In genomic region chr1:28591708-28592313, GRCh38 we compare ENCODE assay signal across 8 cellular contexts. TPM values are rescaled to one million over a fixed set of nuclear protein-coding genes. Genes with fewer than 3 reads are reported as not detected.
DNase-seq lines count a peak whose midpoint lies in the region; ATAC-seq and TF ChIP-seq lines count a peak whose summit lies in the region.

TSS of gene RAB42 (plus strand) at chr1:28592265. CDS start at chr1:28592512, 247 bp downstream.

- intact Hi-C loops in gastrocnemius medialis (cut with DNase I; ENCODE audit: low total_unique reads) = no loop called here

- WGBS in iPS DF 6.9 (ENCODE audit: insufficient coverage, insufficient read length) = no CpG with 5 or more reads among the region's 13 CpGs

- in situ Hi-C loops in gastrocnemius medialis (cut with MboI; ENCODE audit: low sequenced_read_pairs in 4 of 4) = loop anchor here in 1 of 4 donors (25.0 kb wide), 1 partner anchor 230 kb away; the partner anchor contains the start of gene PHACTR4

- TF ChIP-seq CTCF in gastrocnemius medialis (IDR thresholded peaks at IDR 0.05 in 4 of 5, conservative IDR thresholded peaks at IDR 0.05 in 1 of 5) = no peak

- no peaks in the 10 kb centered on the region for H3K36me3 ChIP-seq in iPS DF 6.9 (ENCODE audit: control insufficient read depth, insufficient read depth, low read length)
- H3K36me3 ChIP-seq in gastrocnemius medialis = no peaks in the 10 kb centered on the region

- no peaks in the 10 kb centered on the region for H3K27me3 ChIP-seq in iPS DF 6.9 (ENCODE audit: control insufficient read depth, insufficient read depth, low read length)
- no peaks in the 10 kb centered on the region for H3K27me3 ChIP-seq in gastrocnemius medialis

- H3K4me3 ChIP-seq in iPS DF 6.9 (ENCODE audit: low read length) = peak within 1 kb of the TSS; percentile 65; the same call in 1 of the 2 replicates
- H3K4me3 ChIP-seq in gastrocnemius medialis = peak within 1 kb of the TSS; percentile 35 to 65 (median 50)

- ATAC-seq in HG02970 (IDR thresholded peaks at IDR 0.05; ENCODE audit: low FRiP score, unreplicated experiment) (peak; percentile 27), gastrocnemius medialis (peak; percentile 19 to 24)

- TF ChIP-seq POLR2A in gastrocnemius medialis (IDR thresholded peaks at IDR 0.05) = no peak

- peaks cover 5% of the 10 kb centered on the region for H3K4me1 ChIP-seq in iPS DF 6.9 (ENCODE audit: control insufficient read depth, insufficient read depth, low read length)
- peaks cover 0 to 4% of the 10 kb centered on the region in 2 donors for H3K4me1 ChIP-seq in gastrocnemius medialis

- H3K9me3 ChIP-seq in iPS DF 6.9 (ENCODE audit: control insufficient read depth, insufficient read depth, low read length) (no peaks in the 10 kb centered on the region), gastrocnemius medialis (no peaks in the 10 kb centered on the region)

- H3K27ac ChIP-seq in iPS DF 6.9 (ENCODE audit: low read length) = no peak within 1 kb of the TSS
- no peak within 1 kb of the TSS for H3K27ac ChIP-seq in gastrocnemius medialis

- peak; percentile 57 for DNase-seq in EL
- DNase-seq in activated naive CD4-positive, alpha-beta T cell treated with anti-CD3 and anti-CD28 coated beads, Interleukin-2, amount 50 U/mL, for 16 hours = peak; percentile 19
- no peak for DNase-seq in iPS DF 6.9 (ENCODE audit: low read depth, low spot score)
- peak; percentile 5 to 30 for DNase-seq in gastrocnemius medialis
- no peak for DNase-seq in anterior cingulate cortex (lab: John Stamatoyannopoulos, UW)
- DNase-seq in putamen (ENCODE audit: low spot score) = no peak
- DNase-seq in HCEC 1CT = no peak

RNA-seq across cellular contexts. Expression of gene RAB42, which starts in this region (rescaled TPM):
- under 1 TPM in 2 of 4 donors, not detected in 2; 0.62 to 0.87 TPM for total RNA-seq in gastrocnemius medialis

Comparison
In these comparisons a context has a peak if more than half of its experiments do, and no peak if none do; other contexts are left out.
1. Peak in DNase-seq, ATAC-seq and H3K4me3 ChIP-seq in gastrocnemius medialis; RNA of the gene not detected or under 1 TPM.
2. DNase-seq: peak in EL (single experiment) and activated naive CD4-positive, alpha-beta T cell treated with anti-CD3 and anti-CD28 coated beads, Interleukin-2, amount 50 U/mL, for 16 hours (single experiment); none in iPS DF 6.9 (single experiment), anterior cingulate cortex (0 of 58), putamen (single experiment) and HCEC 1CT (single experiment).